In the genomic region with DNA sequence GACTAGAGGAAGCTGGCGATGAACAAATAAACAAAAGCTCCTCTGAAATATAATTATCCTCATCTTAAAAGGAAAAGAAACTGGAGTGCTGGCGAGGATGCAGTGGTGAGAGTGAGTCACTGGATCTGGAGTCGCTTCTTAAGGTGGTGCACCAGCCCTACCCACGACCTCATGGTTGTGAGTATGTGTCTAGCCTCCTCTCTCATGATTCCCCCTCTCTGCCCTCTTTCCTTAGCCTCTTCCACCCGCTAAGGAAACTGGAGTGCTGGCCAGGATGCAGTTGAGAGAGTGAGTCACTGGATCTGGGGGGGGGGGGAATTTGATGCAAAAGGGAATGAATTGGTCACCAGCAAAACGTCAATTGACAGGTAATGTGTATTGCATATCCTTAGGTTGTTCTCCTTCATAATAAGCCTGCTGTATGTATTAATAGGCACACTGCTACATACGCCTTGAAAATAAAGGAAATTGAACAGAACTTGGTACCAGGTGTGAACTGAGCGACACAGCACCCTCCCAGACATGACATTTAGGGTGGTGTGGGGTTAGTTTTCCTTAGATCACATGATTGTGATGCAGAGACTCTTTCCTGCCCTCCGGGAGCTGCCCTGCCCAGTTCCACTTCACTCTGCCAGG, we compare ENCODE assay signal across 12 cellular contexts. TPM values are rescaled to one million over a fixed set of nuclear protein-coding genes. Genes with fewer than 3 reads are reported as not detected.
DNase-seq lines count a peak whose midpoint lies in the region; ATAC-seq and TF ChIP-seq lines count a peak whose summit lies in the region.
"Had no signal": no experiment of that assay in that cellular context is flagged by ENCODE, and none has a peak within 500 bp of the region (broad histone marks: within the 10 kb centered on the region; RNA-seq: fewer than 3 reads in every experiment).

No MANE protein-coding gene starts in this region.

- H3K27ac ChIP-seq in RWPE2 (ENCODE audit: poor library complexity, severe bottlenecking), result no peak overlapping the region
- H3K27ac ChIP-seq: colonic mucosa, prostate gland had no signal

- ATAC-seq in RWPE2 (ENCODE audit: low read depth), result peak; percentile 85

- H3K4me3 ChIP-seq in RWPE2 (ENCODE audit: severe bottlenecking) (no peak overlapping the region), skeletal muscle cell (ENCODE audit: low read depth, low read length) (no peak overlapping the region)
- H3K4me3 ChIP-seq: colonic mucosa, prostate gland had no signal

- no peaks in the 10 kb centered on the region for H3K36me3 ChIP-seq in RWPE2 (ENCODE audit: low read depth)
- H3K36me3 ChIP-seq: colonic mucosa, prostate gland had no signal

- peaks cover 4% of the 10 kb centered on the region for H3K27me3 ChIP-seq in RWPE2 (ENCODE audit: insufficient read depth, poor library complexity, severe bottlenecking)
- H3K27me3 ChIP-seq: colonic mucosa had no signal

- TF ChIP-seq POLR2A in erythroblast (IDR thresholded peaks at IDR 0.05; ENCODE audit: low read length), result no peak

- H3K4me1 ChIP-seq in RWPE2 (ENCODE audit: insufficient read depth, poor library complexity, severe bottlenecking), result peaks cover 5% of the 10 kb centered on the region
- H3K4me1 ChIP-seq: colonic mucosa, prostate gland had no signal

- no peak for TF ChIP-seq CTCF in RWPE2 (IDR thresholded peaks at IDR 0.05; ENCODE audit: poor library complexity, severe bottlenecking)

- H3K9me3 ChIP-seq in RWPE2 (ENCODE audit: severe bottlenecking), result no peaks in the 10 kb centered on the region
- H3K9me3 ChIP-seq: colonic mucosa, prostate gland had no signal

- DNase-seq in H4 (ENCODE audit: low spot score) (peak; percentile 94), RWPE2 (ENCODE audit: low spot score) (no peak), fibroblast of gingiva (ENCODE audit: low read depth) (peak; percentile 33), skeletal muscle cell (ENCODE audit: low read depth) (peak; percentile 56), erythroblast (lab: John Stamatoyannopoulos, UW) (no peak), NCI-H128 (lab: John Stamatoyannopoulos, UW; ENCODE audit: unreplicated experiment) (no peak)
- no peak for DNase-seq in activated effector memory CD4-positive, alpha-beta T cell treated with Interleukin-2 at 50 U/mL for 16 hours
- DNase-seq: activated CD4-positive, alpha-beta T cell treated with anti-CD3 and anti-CD28 coated beads, Interleukin-2, amount 10 ng/mL, durations not matched to agents 24 days and 14 days; activated gamma-delta T cell; colonic mucosa; NCI-H69 had no signal

RNA-seq across cellular contexts. Expression of gene EBF1, which starts 36.3 kb away (rescaled TPM):
- 1.9 and 3.0 TPM in 2 replicates for total RNA-seq in H4 (2014; rRNA removed; shearing (Covaris generic))
- total RNA-seq: activated CD4-positive, alpha-beta T cell treated with anti-CD3 and anti-CD28 coated beads, Interleukin-2, amount 10 ng/mL, durations not matched to agents 24 days and 14 days had no signal

Comparison
In these comparisons a context has a peak if more than half of its experiments do, and no peak if none do; other contexts are left out.
1. DNase-seq: peak in H4 (single experiment), fibroblast of gingiva (single experiment) and skeletal muscle cell (single experiment); none in RWPE2 (single experiment), activated effector memory CD4-positive, alpha-beta T cell treated with Interleukin-2 at 50 U/mL for 16 hours (single experiment), erythroblast (0 of 2) and NCI-H128 (single experiment).